In genomic region chr14:91510171-91511013, GRCh38 we compare ENCODE assay signal across 8 cellular contexts. TPM values are rescaled to one million over a fixed set of nuclear protein-coding genes. Genes with fewer than 3 reads are reported as not detected.
DNase-seq lines count a peak whose midpoint lies in the region; ATAC-seq, FAIRE-seq and TF ChIP-seq lines count a peak whose summit lies in the region.

Gene PPP4R3A (minus strand): TSS chr14:91510310. CDS start chr14:91509647, 663 bp downstream.

- in situ Hi-C loops in HepG2 (cut with HindIII; ENCODE audit: extremely low pct_ligation_motif_present, low pct_unique_long_range_greater_than_20kb) = no loop called here

- peak; percentile 16; the same call in 1 of the 2 replicates for TF ChIP-seq CTCF in HepG2 (CRISPR knock-in tag; IDR thresholded peaks at IDR 0.05)

- peaks cover 31% of the 10 kb centered on the region for H4K20me1 ChIP-seq in HepG2 (ENCODE audit: insufficient read depth, low read length)

- TF ChIP-seq RAD21 in HepG2 (CRISPR knock-in tag; IDR thresholded peaks at IDR 0.05) = peak; percentile 27; the same call in 1 of the 2 replicates

- peak within 1 kb of the TSS; percentile 8 for H2AFZ ChIP-seq in HepG2 (ENCODE audit: low read length)

- peak; percentile 76 for ATAC-seq in GM19372 (IDR thresholded peaks at IDR 0.05; ENCODE audit: low read depth, unreplicated experiment)
- ATAC-seq in HG03558 (IDR thresholded peaks at IDR 0.05; ENCODE audit: extremely low read depth, unreplicated experiment) = peak; percentile 64
- peak; percentile 89 for ATAC-seq in HepG2

- TF ChIP-seq POLR2A in HepG2 (IDR thresholded peaks at IDR 0.05; ENCODE audit: insufficient read depth in 1 of 2, low read depth in 2 of 2, low read length in 2 of 2) = peak; percentile 79 to 87

- peak within 1 kb of the TSS; percentile 75 to 93 (median 85) for H3K4me3 ChIP-seq in HepG2 (replicated peaks in 1 of 3; ENCODE audit: insufficient read depth in 1 of 3, low read depth in 2 of 3, low read length in 3 of 3)

- H3K27me3 ChIP-seq in HepG2 (ENCODE audit: control insufficient read depth in 1 of 2, insufficient read depth in 2 of 2, low read length in 2 of 2) = no peaks in the 10 kb centered on the region; a peak in 2 of 5 replicates

- DNase-seq in C1 segment of cervical spinal cord (lab: John Stamatoyannopoulos, UW) (peak; percentile 64 to 99 (median 93)), NCI-H748 treated with DMSO at 0.1 percent for 48 hours (lab: John Stamatoyannopoulos, UW) (peak; percentile 87), HepG2 (ENCODE audit: low spot score) (peak; percentile 86)
- DNase-seq in activated CD4-positive, alpha-beta T cell treated with anti-CD3 and anti-CD28 coated beads, Interleukin-2, amount 50 U/mL, for 24 hours (ENCODE audit: low read depth in 1 of 2, low spot score in 1 of 2) = peak; percentile 87 to 92
- DNase-seq in stimulated activated CD4-positive, alpha-beta T cell treated with anti-CD3 and anti-CD28 coated beads, Interleukin-4, amount 100 ng/mL, for 1 hour = peak; percentile 94

- peaks cover 0 to 14% of the 10 kb centered on the region in 2 experiments; a peak in 3 of 5 replicates for H3K36me3 ChIP-seq in HepG2 (replicated peaks in 1 of 2; ENCODE audit: control insufficient read depth in 1 of 2, insufficient read depth in 2 of 2, low read length in 2 of 2)

- intact Hi-C loops in dendritic cell treated with granulocyte-macrophage colony-stimulating factor and Interleukin-4, amounts not matched to agents 40 ng/mL and 50 ng/mL, for 4 days (cut with micrococcal nuclease) = no loop called here
- intact Hi-C loops in HepG2 (cut with micrococcal nuclease; ENCODE audit: unreplicated experiment) = no loop called here

- H3K9me3 ChIP-seq in HepG2 (ENCODE audit: low read length) = no peaks in the 10 kb centered on the region

- H3K79me2 ChIP-seq in HepG2 (ENCODE audit: insufficient read depth, low read length) = peaks cover 40% of the 10 kb centered on the region

- peak within 1 kb of the TSS; percentile 99 for H3K27ac Mint-ChIP-seq in dendritic cell treated with granulocyte-macrophage colony-stimulating factor and Interleukin-4, amounts not matched to agents 40 ng/mL and 50 ng/mL, for 4 days

- BruUV-seq in HepG2 (replicated peaks; lab: Mats Ljungman, UMichigan) = TSS peak; percentile 90

- H3K4me1 Mint-ChIP-seq in dendritic cell treated with granulocyte-macrophage colony-stimulating factor and Interleukin-4, amounts not matched to agents 40 ng/mL and 50 ng/mL, for 4 days (ENCODE audit: low read depth) = peaks cover 11% of the 10 kb centered on the region

- H3K9me3 Mint-ChIP-seq in dendritic cell treated with granulocyte-macrophage colony-stimulating factor and Interleukin-4, amounts not matched to agents 40 ng/mL and 50 ng/mL, for 4 days = no peaks in the 10 kb centered on the region

- no peak for TF ChIP-seq EP300 in HepG2 (IDR thresholded peaks at IDR 0.05; ENCODE audit: low read depth in 2 of 2, low read length in 2 of 2)
- TF ChIP-seq EP300 in HepG2 (CRISPR knock-in tag; IDR thresholded peaks at IDR 0.05; ENCODE audit: borderline replicate concordance) = no peak

- peak within 1 kb of the TSS; percentile 99 for H3K27ac ChIP-seq in HepG2 (ENCODE audit: extremely low read length, insufficient read depth, low read length)

- no peaks in the 10 kb centered on the region for H3K27me3 Mint-ChIP-seq in dendritic cell treated with granulocyte-macrophage colony-stimulating factor and Interleukin-4, amounts not matched to agents 40 ng/mL and 50 ng/mL, for 4 days

- H3K4me1 ChIP-seq in HepG2 (ENCODE audit: insufficient read depth, low read length) = peaks cover 25% of the 10 kb centered on the region

- peak within 1 kb of the TSS; percentile 80 for H3K4me2 ChIP-seq in HepG2 (ENCODE audit: low read depth, low read length)

- peaks cover 30% of the 10 kb centered on the region for H3K36me3 Mint-ChIP-seq in dendritic cell treated with granulocyte-macrophage colony-stimulating factor and Interleukin-4, amounts not matched to agents 40 ng/mL and 50 ng/mL, for 4 days (ENCODE audit: low read depth)

- POLR2A ChIA-PET in HepG2 (lab: Yijun Ruan, JAX) = interaction anchor here (0.6 to 2.5 kb wide), 8 partner anchors 9 to 596 kb away, joined by 3 to 12 read pairs (median 5); partner anchors contain the start of gene ATXN3

- FAIRE-seq in HepG2 (lab: Jason Lieb, UNC) = peak; percentile 66

- H3K4me3 Mint-ChIP-seq in dendritic cell treated with granulocyte-macrophage colony-stimulating factor and Interleukin-4, amounts not matched to agents 40 ng/mL and 50 ng/mL, for 4 days = peak within 1 kb of the TSS; percentile 89

- CTCF ChIA-PET in HepG2 (lab: Yijun Ruan, JAX; ENCODE audit: low intra/inter-chr PET ratio, low total read pairs) = no interaction called here

- WGBS in HepG2 (ENCODE audit: low lambda C conversion rate) = 0% methylated on average over 26 of the region's 95 CpGs

- H3K9ac ChIP-seq in HepG2 (ENCODE audit: insufficient read depth, low read depth, low read length) = peak within 1 kb of the TSS; percentile 95

TF ChIP-seq in HepG2, 621 proteins besides CTCF, POLR2A, EP300 and RAD21 (continues in another document):
- TF ChIP-seq NR2F2 (IDR thresholded peaks at IDR 0.05; ENCODE audit: borderline replicate concordance, low read depth) = no peak
- TF ChIP-seq ZNF350 (CRISPR knock-in tag; IDR thresholded peaks at IDR 0.05; ENCODE audit: borderline replicate concordance, low read depth) = peak; percentile 93
- TF ChIP-seq HNRNPL (IDR thresholded peaks at IDR 0.05; ENCODE audit: low read depth, low read length) = peak; percentile 70; the same call in 1 of the 2 replicates
- peak; percentile 64; the same call in 1 of the 2 replicates for TF ChIP-seq ZSCAN29 (CRISPR knock-in tag; conservative IDR thresholded peaks at IDR 0.05)
- no peak for TF ChIP-seq FIP1L1 (IDR thresholded peaks at IDR 0.05; ENCODE audit: borderline replicate concordance, insufficient read depth, low read depth, low read length)
- no peak for TF ChIP-seq ZNF629 (CRISPR knock-in tag; conservative IDR thresholded peaks at IDR 0.05)
- TF ChIP-seq RAD51 (IDR thresholded peaks at IDR 0.05; ENCODE audit: borderline replicate concordance) = no peak
- TF ChIP-seq ZNF503 (CRISPR knock-in tag; IDR thresholded peaks at IDR 0.05) = peak; percentile 15

RNA-seq across cellular contexts. Expression of gene PPP4R3A, which starts in this region (rescaled TPM):
- 57.4 and 89.0 TPM in 2 replicates for total RNA-seq in HepG2 (2016; rRNA removed; fragmentation: Illumina TruSeq; extraction: Trizol)
- 19.7 and 21.2 TPM in 2 replicates for total RNA-seq in HepG2 (2016; cell fraction: cytosol; rRNA removed; fragmentation: Illumina TruSeq; extraction: Trizol; ENCODE audit: low read depth)
- total RNA-seq in HepG2 (2016; cell fraction: insoluble cytoplasmic fraction; rRNA removed; fragmentation: Illumina TruSeq; extraction: Trizol) = 60.8 and 82.7 TPM in 2 replicates
- 40.5 and 42.1 TPM in 2 replicates for total RNA-seq in HepG2 (2016; cell fraction: membrane; rRNA removed; fragmentation: Illumina TruSeq; extraction: Trizol)
- 63.0 and 72.1 TPM in 2 replicates for total RNA-seq in HepG2 (2016; cell fraction: nucleus; rRNA removed; fragmentation: Illumina TruSeq; extraction: Trizol)
- polyA plus RNA-seq in HepG2 (2011; rRNA removed) = 22.3 and 22.5 TPM in 2 replicates
- polyA plus RNA-seq in HepG2 (2011; cell fraction: cytosol; rRNA removed) = 11.4 and 17.4 TPM in 2 replicates
- 26.8 and 27.5 TPM in 2 replicates for polyA plus RNA-seq in HepG2 (2011; cell fraction: nucleus; rRNA removed)
- polyA plus RNA-seq in HepG2 (2012) = 39.0 and 43.9 TPM in 2 replicates
- polyA plus RNA-seq in HepG2 (2016; cell fraction: cytosol; fragmentation: Illumina TruSeq; extraction: Trizol; ENCODE audit: low read depth) = 4.7 and 5.3 TPM in 2 replicates
- 74.1 and 82.9 TPM in 2 replicates for polyA plus RNA-seq in HepG2 (2016; cell fraction: insoluble cytoplasmic fraction; fragmentation: Illumina TruSeq; extraction: Trizol; ENCODE audit: low read depth)
- polyA plus RNA-seq in HepG2 (2016; cell fraction: membrane; fragmentation: Illumina TruSeq; extraction: Trizol; ENCODE audit: low read depth) = 18.0 and 19.0 TPM in 2 replicates
- 99.9 and 101 TPM in 2 replicates for polyA plus RNA-seq in HepG2 (2016; cell fraction: nucleus; fragmentation: Illumina TruSeq; extraction: Trizol; ENCODE audit: insufficient read depth, low read depth)
- polyA minus RNA-seq in HepG2 (2011; rRNA and poly(A)+ RNA removed; ENCODE audit: low replicate concordance) = 16.2 and 31.7 TPM in 2 replicates
- 26.6 and 29.5 TPM in 2 replicates for polyA minus RNA-seq in HepG2 (2011; cell fraction: cytosol; rRNA and poly(A)+ RNA removed)
- 68.9 and 69.3 TPM in 2 replicates for polyA minus RNA-seq in HepG2 (2011; cell fraction: nucleus; rRNA and poly(A)+ RNA removed)

Comparison
In these comparisons a context has a peak if more than half of its experiments do, and no peak if none do; other contexts are left out.
1. Peak in every context shown above with its lines: DNase-seq, ATAC-seq, H3K4me3 ChIP-seq and H3K27ac ChIP-seq.